ENCODE assay signal across 10 cellular contexts in genomic region chr20:63850689-63851547, GRCh38. TPM values are rescaled to one million over a fixed set of nuclear protein-coding genes. Genes with fewer than 3 reads are reported as not detected.
DNase-seq lines count a peak whose midpoint lies in the region; ATAC-seq and TF ChIP-seq lines count a peak whose summit lies in the region.
"Had no signal": no experiment of that assay in that cellular context is flagged by ENCODE, and none has a peak within 500 bp of the region (broad histone marks: within the 10 kb centered on the region; RNA-seq: fewer than 3 reads in every experiment).

No MANE protein-coding gene starts in this region.

- POLR2A ChIA-PET in activated B cell treated with CpG ODN at 0.5 μM for 24 hours (lab: Charles Lee) = no interaction called here

- H3K9me3 Mint-ChIP-seq in activated B cell treated with CpG ODN at 0.5 μM for 24 hours = no peaks in the 10 kb centered on the region

- CTCF ChIA-PET in activated B cell treated with CpG ODN at 0.5 μM for 24 hours (lab: Charles Lee) = no interaction called here

- peak; percentile 84 to 88 for ATAC-seq in activated CD4-positive, CD25-positive, alpha-beta regulatory T cell treated with anti-CD3 and anti-CD28 coated beads, Interleukin-2, amount 50 U/mL, for 24 hours
- ATAC-seq in HG02678 (IDR thresholded peaks at IDR 0.05; ENCODE audit: unreplicated experiment) = peak; percentile 82
- peak; percentile 53 for ATAC-seq in activated B cell treated with CpG ODN at 0.5 μM for 24 hours (ENCODE audit: low read depth)

- peaks cover 10% of the 10 kb centered on the region for H3K4me1 Mint-ChIP-seq in activated B cell treated with CpG ODN at 0.5 μM for 24 hours

- TF ChIP-seq CTCF in activated B cell treated with CpG ODN at 0.5 μM for 24 hours (IDR thresholded peaks at IDR 0.05) = no peak

- intact Hi-C loops in activated B cell treated with CpG ODN at 0.5 μM for 24 hours (cut with micrococcal nuclease) = no loop called here

- no peaks in the 10 kb centered on the region for H3K36me3 Mint-ChIP-seq in activated B cell treated with CpG ODN at 0.5 μM for 24 hours (ENCODE audit: low read depth)

- H3K27me3 Mint-ChIP-seq in activated B cell treated with CpG ODN at 0.5 μM for 24 hours = peaks cover 12% of the 10 kb centered on the region

- no peak overlapping the region for H3K27ac Mint-ChIP-seq in activated B cell treated with CpG ODN at 0.5 μM for 24 hours

- no peak for DNase-seq in activated CD4-positive, CD25-positive, alpha-beta regulatory T cell treated with anti-CD3 and anti-CD28 coated beads, Interleukin-2, amount 50 U/mL, for 72 hours
- DNase-seq in activated B cell treated with CpG ODN at 0.5 μM for 24 hours (no peak), NCI-H1092 (lab: John Stamatoyannopoulos, UW) (no peak), AG08395 (ENCODE audit: low spot score) (no peak), RPMI8226 (no peak)
- peak; percentile 51 to 64 for DNase-seq in stimulated activated CD4-positive, alpha-beta T cell treated with anti-CD3 and anti-CD28 coated beads, Interleukin-4, amount 100 ng/mL, for 48 hours (ENCODE audit: low read depth in 2 of 2)

- H3K4me3 Mint-ChIP-seq in activated B cell treated with CpG ODN at 0.5 μM for 24 hours = no peak overlapping the region

RNA-seq across cellular contexts. Expression of gene ABHD16B, which starts 10.4 kb away (rescaled TPM):
- not detected in 2 replicates for total RNA-seq in activated B cell treated with CpG ODN at 0.5 μM for 24 hours
- total RNA-seq: HT1080, pulmonary artery endothelial cell had no signal

RNA-seq across cellular contexts. Expression of gene TPD52L2, which starts 14.2 kb away (rescaled TPM):
- 36.7 and 38.8 TPM in 2 replicates for total RNA-seq in activated B cell treated with CpG ODN at 0.5 μM for 24 hours

RNA-seq across cellular contexts. Expression of gene ZBTB46, which starts 19.9 kb away (rescaled TPM):
- 0.46 and 0.49 TPM in 2 replicates for total RNA-seq in activated B cell treated with CpG ODN at 0.5 μM for 24 hours

RNA-seq across cellular contexts. Expression of gene DNAJC5, which starts 44.0 kb away (rescaled TPM):
- total RNA-seq in activated B cell treated with CpG ODN at 0.5 μM for 24 hours = 27.5 and 28.6 TPM in 2 replicates

Comparison
In these comparisons a context has a peak if more than half of its experiments do, and no peak if none do; other contexts are left out.
1. DNase-seq: peak in stimulated activated CD4-positive, alpha-beta T cell treated with anti-CD3 and anti-CD28 coated beads, Interleukin-4, amount 100 ng/mL, for 48 hours (2 of 2); none in activated CD4-positive, CD25-positive, alpha-beta regulatory T cell treated with anti-CD3 and anti-CD28 coated beads, Interleukin-2, amount 50 U/mL, for 72 hours (single experiment), activated B cell treated with CpG ODN at 0.5 μM for 24 hours (single experiment), NCI-H1092 (single experiment), AG08395 (single experiment) and RPMI8226 (single experiment).
2. Peak in every context shown above with its lines, with median percentiles within 50 percentile points of each other: ATAC-seq.